In the genomic region with DNA sequence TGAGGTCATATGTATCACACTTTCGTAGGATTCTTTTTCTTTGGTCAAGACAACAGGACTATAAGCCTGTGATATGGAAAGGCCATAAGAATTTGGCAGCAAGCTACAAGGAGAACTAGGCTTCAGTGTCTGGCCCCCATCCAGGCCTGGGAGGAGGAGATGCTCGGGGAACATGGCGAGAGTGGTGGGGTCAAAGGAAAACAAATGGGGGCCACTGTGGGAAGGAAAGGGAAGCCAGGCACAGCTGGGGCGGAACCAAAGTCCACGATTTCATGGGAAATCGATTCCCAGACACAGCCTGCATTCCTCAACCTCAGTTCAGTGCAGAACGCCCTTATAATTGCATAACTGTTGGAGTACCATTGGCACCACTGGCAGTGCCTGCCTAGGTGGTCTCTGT, we compare ENCODE assay signal across 17 cellular contexts. TPM values are rescaled to one million over a fixed set of nuclear protein-coding genes. Genes with fewer than 3 reads are reported as not detected.
DNase-seq lines count a peak whose midpoint lies in the region; ATAC-seq and TF ChIP-seq lines count a peak whose summit lies in the region.
"Had no signal": no experiment of that assay in that cellular context is flagged by ENCODE, and none has a peak within 500 bp of the region (broad histone marks: within the 10 kb centered on the region; RNA-seq: fewer than 3 reads in every experiment).

No MANE protein-coding gene starts in this region.

- H3K27ac Mint-ChIP-seq in CD4-positive, alpha-beta T cell: peak overlapping the region; percentile 98
- peak overlapping the region; percentile 7 for H3K27ac Mint-ChIP-seq in Calu3 (ENCODE audit: unreplicated experiment)
- peak overlapping the region; percentile 50 for H3K27ac Mint-ChIP-seq in activated naive CD8-positive, alpha-beta T cell treated with anti-CD3 and anti-CD28 coated beads, Interleukin-2, amount 10 ng/mL, durations not matched to agents 7 days and 5 days
- peak overlapping the region; percentile 95 to 97 for H3K27ac Mint-ChIP-seq in natural killer cell treated with Interleukin-12 subunit alpha and Interleukin-12 subunit beta and Interleukin-15 and Interleukin-18, amount 100 ng/mL, for 72 hours
- H3K27ac Mint-ChIP-seq: brain had no signal

- no peak for DNase-seq in CD4-positive, alpha-beta T cell
- DNase-seq in Calu3: no peak
- no peak for DNase-seq in activated naive CD8-positive, alpha-beta T cell treated with anti-CD3 and anti-CD28 coated beads, Interleukin-2, amount 10 ng/mL, durations not matched to agents 7 days and 5 days
- DNase-seq in natural killer cell treated with Interleukin-12 subunit alpha and Interleukin-12 subunit beta and Interleukin-15 and Interleukin-18, amount 100 ng/mL, for 72 hours (ENCODE audit: low spot score): no peak
- DNase-seq in activated effector memory CD4-positive, alpha-beta T cell treated with Interleukin-2 at 50 U/mL for 16 hours: no peak
- DNase-seq in left lung: no peak
- no peak for DNase-seq in NCI-H446 (lab: John Stamatoyannopoulos, UW)
- DNase-seq: activated CD4-positive, alpha-beta T cell treated with anti-CD3 and anti-CD28 coated beads for 48 hours; activated gamma-delta T cell; BE2C; erythroblast; NCI-H526 treated with DMSO at 0.1 percent for 48 hours; PC-9; transverse colon had no signal

- no peak for ATAC-seq in CD4-positive, alpha-beta T cell (ENCODE audit: poor library complexity)
- no peak for ATAC-seq in activated naive CD8-positive, alpha-beta T cell treated with anti-CD3 and anti-CD28 coated beads, Interleukin-2, amount 10 ng/mL, durations not matched to agents 7 days and 5 days (ENCODE audit: low read depth)
- no peak for ATAC-seq in natural killer cell treated with Interleukin-12 subunit alpha and Interleukin-12 subunit beta and Interleukin-15 and Interleukin-18, amount 100 ng/mL, for 72 hours
- ATAC-seq in left lung: no peak
- ATAC-seq: K562 had no signal

- H3K27ac ChIP-seq in CD4-positive, alpha-beta T cell (ENCODE audit: low read depth, low read length): peak overlapping the region; percentile 22
- peak overlapping the region in 1 of 2 donors; percentile 23 for H3K27ac ChIP-seq in left lung
- H3K27ac ChIP-seq: PC-9, prostate gland, transverse colon had no signal

- peaks cover 0 to 3% of the 10 kb centered on the region in 2 donors for H3K36me3 ChIP-seq in left lung
- H3K36me3 ChIP-seq: BE2C, prostate gland, transverse colon had no signal

- intact Hi-C loops in CD4-positive, alpha-beta T cell (cut with DNase I, micrococcal nuclease): no loop called here
- intact Hi-C loops in Calu3 (cut with micrococcal nuclease; ENCODE audit: unreplicated experiment) (no loop called here), left lung (cut with DNase I) (no loop called here)

- no peaks in the 10 kb centered on the region for H3K9me3 ChIP-seq in CD4-positive, alpha-beta T cell (ENCODE audit: control insufficient read depth, low read length)
- H3K9me3 ChIP-seq in left lung: no peaks in the 10 kb centered on the region
- H3K9me3 ChIP-seq: BE2C, prostate gland, transverse colon had no signal

- H3K27me3 ChIP-seq in CD4-positive, alpha-beta T cell (ENCODE audit: control insufficient read depth, insufficient read depth, low read length): no peaks in the 10 kb centered on the region
- H3K27me3 ChIP-seq in left lung: no peaks in the 10 kb centered on the region
- H3K27me3 ChIP-seq: BE2C, transverse colon had no signal

- H3K4me1 Mint-ChIP-seq in CD4-positive, alpha-beta T cell (ENCODE audit: low read depth): peaks cover 80% of the 10 kb centered on the region
- H3K4me1 Mint-ChIP-seq in Calu3 (ENCODE audit: low read depth, unreplicated experiment): peaks cover 57% of the 10 kb centered on the region
- peaks cover 30% of the 10 kb centered on the region for H3K4me1 Mint-ChIP-seq in activated naive CD8-positive, alpha-beta T cell treated with anti-CD3 and anti-CD28 coated beads, Interleukin-2, amount 10 ng/mL, durations not matched to agents 7 days and 5 days
- peaks cover 80 to 89% of the 10 kb centered on the region in 2 donors for H3K4me1 Mint-ChIP-seq in natural killer cell treated with Interleukin-12 subunit alpha and Interleukin-12 subunit beta and Interleukin-15 and Interleukin-18, amount 100 ng/mL, for 72 hours (ENCODE audit: low read depth in 2 of 2)

- H3K4me3 Mint-ChIP-seq in CD4-positive, alpha-beta T cell: peak overlapping the region; percentile 1
- no peak overlapping the region for H3K4me3 Mint-ChIP-seq in Calu3 (ENCODE audit: low read depth, unreplicated experiment)
- H3K4me3 Mint-ChIP-seq in activated naive CD8-positive, alpha-beta T cell treated with anti-CD3 and anti-CD28 coated beads, Interleukin-2, amount 10 ng/mL, durations not matched to agents 7 days and 5 days: no peak overlapping the region
- H3K4me3 Mint-ChIP-seq in natural killer cell treated with Interleukin-12 subunit alpha and Interleukin-12 subunit beta and Interleukin-15 and Interleukin-18, amount 100 ng/mL, for 72 hours: peak overlapping the region; percentile 71
- H3K4me3 Mint-ChIP-seq: brain had no signal

- no peak overlapping the region for H3K4me3 ChIP-seq in left lung
- H3K4me3 ChIP-seq: K562, PC-9, prostate gland, transverse colon had no signal

- H3K9me3 Mint-ChIP-seq in CD4-positive, alpha-beta T cell: no peaks in the 10 kb centered on the region
- no peaks in the 10 kb centered on the region for H3K9me3 Mint-ChIP-seq in Calu3 (ENCODE audit: low read depth, unreplicated experiment)
- H3K9me3 Mint-ChIP-seq in activated naive CD8-positive, alpha-beta T cell treated with anti-CD3 and anti-CD28 coated beads, Interleukin-2, amount 10 ng/mL, durations not matched to agents 7 days and 5 days: no peaks in the 10 kb centered on the region
- H3K9me3 Mint-ChIP-seq in natural killer cell treated with Interleukin-12 subunit alpha and Interleukin-12 subunit beta and Interleukin-15 and Interleukin-18, amount 100 ng/mL, for 72 hours: no peaks in the 10 kb centered on the region

- POLR2A ChIA-PET in CD4-positive, alpha-beta T cell (lab: Charles Lee): interaction anchor here (0.8 to 1.8 kb wide), 4 partner anchors 9 to 58 kb away, joined by 3 to 6 read pairs (median 5); partner anchors contain the start of gene MBP
- POLR2A ChIA-PET in activated naive CD8-positive, alpha-beta T cell treated with anti-CD3 and anti-CD28 coated beads, Interleukin-2, amount 10 ng/mL, durations not matched to agents 7 days and 5 days (lab: Charles Lee): no interaction called here

- no peaks in the 10 kb centered on the region for H3K27me3 Mint-ChIP-seq in CD4-positive, alpha-beta T cell
- H3K27me3 Mint-ChIP-seq in Calu3 (ENCODE audit: unreplicated experiment): no peaks in the 10 kb centered on the region
- H3K27me3 Mint-ChIP-seq in activated naive CD8-positive, alpha-beta T cell treated with anti-CD3 and anti-CD28 coated beads, Interleukin-2, amount 10 ng/mL, durations not matched to agents 7 days and 5 days: no peaks in the 10 kb centered on the region
- no peaks in the 10 kb centered on the region for H3K27me3 Mint-ChIP-seq in natural killer cell treated with Interleukin-12 subunit alpha and Interleukin-12 subunit beta and Interleukin-15 and Interleukin-18, amount 100 ng/mL, for 72 hours
- H3K27me3 Mint-ChIP-seq: brain had no signal

- peaks cover 76% of the 10 kb centered on the region for H3K36me3 Mint-ChIP-seq in CD4-positive, alpha-beta T cell (ENCODE audit: low read depth)
- H3K36me3 Mint-ChIP-seq in Calu3 (ENCODE audit: insufficient read depth, unreplicated experiment): peaks cover 80% of the 10 kb centered on the region
- H3K36me3 Mint-ChIP-seq in activated naive CD8-positive, alpha-beta T cell treated with anti-CD3 and anti-CD28 coated beads, Interleukin-2, amount 10 ng/mL, durations not matched to agents 7 days and 5 days: peaks cover 36% of the 10 kb centered on the region
- H3K36me3 Mint-ChIP-seq in natural killer cell treated with Interleukin-12 subunit alpha and Interleukin-12 subunit beta and Interleukin-15 and Interleukin-18, amount 100 ng/mL, for 72 hours: peaks cover 9% of the 10 kb centered on the region
- H3K36me3 Mint-ChIP-seq: brain had no signal

- peaks cover 2 to 81% of the 10 kb centered on the region in 2 donors for H3K4me1 ChIP-seq in left lung
- H3K4me1 ChIP-seq: BE2C had no signal

- BruUV-seq in Calu3 (replicated peaks; lab: Mats Ljungman, UMichigan): no TSS peak

- CTCF ChIA-PET in CD4-positive, alpha-beta T cell (lab: Charles Lee): interaction anchor here (1.2 kb wide), 1 partner anchor 12 kb away, joined by 4 read pairs; no protein-coding TSS in a partner anchor
- CTCF ChIA-PET in Calu3 (lab: Charles Lee): interaction anchor here (0.8 to 3.3 kb wide), 5 partner anchors 9 to 54 kb away, joined by 3 to 12 read pairs (median 4); no protein-coding TSS in a partner anchor

- no peak for TF ChIP-seq CTCF in CD4-positive, alpha-beta T cell (IDR thresholded peaks at IDR 0.05)
- TF ChIP-seq CTCF in Calu3 (IDR thresholded peaks at IDR 0.05; ENCODE audit: unreplicated experiment) (no peak), left lung (IDR thresholded peaks at IDR 0.05) (no peak)

RNA-seq across cellular contexts. Expression of gene MBP, which starts 58.2 kb away (rescaled TPM):
- total RNA-seq in CD4-positive, alpha-beta T cell: 10 to 100 TPM; 75.4 to 79.2 TPM
- total RNA-seq in Calu3 (2022) (221 and 257 TPM in 2 replicates), left lung (10 to 100 TPM; 40.5 to 56.7 TPM)
- 100 to 1,000 TPM; 138 to 148 TPM for total RNA-seq in activated naive CD8-positive, alpha-beta T cell treated with anti-CD3 and anti-CD28 coated beads, Interleukin-2, amount 10 ng/mL, durations not matched to agents 7 days and 5 days
- 10 to 100 TPM; 62.5 to 77.6 TPM for total RNA-seq in natural killer cell treated with Interleukin-12 subunit alpha and Interleukin-12 subunit beta and Interleukin-15 and Interleukin-18, amount 100 ng/mL, for 72 hours

Comparison
In these comparisons a context has a peak if more than half of its experiments do, and no peak if none do; other contexts are left out.
1. H3K27ac Mint-ChIP-seq: peak in every context shown above with its lines; median percentile 98 in CD4-positive, alpha-beta T cell; 96 in natural killer cell treated with Interleukin-12 subunit alpha and Interleukin-12 subunit beta and Interleukin-15 and Interleukin-18, amount 100 ng/mL, for 72 hours; 50 in activated naive CD8-positive, alpha-beta T cell treated with anti-CD3 and anti-CD28 coated beads, Interleukin-2, amount 10 ng/mL, durations not matched to agents 7 days and 5 days; 7 in Calu3.
2. H3K4me3 Mint-ChIP-seq: peak in CD4-positive, alpha-beta T cell (single experiment) and natural killer cell treated with Interleukin-12 subunit alpha and Interleukin-12 subunit beta and Interleukin-15 and Interleukin-18, amount 100 ng/mL, for 72 hours (single experiment); none in Calu3 (single experiment) and activated naive CD8-positive, alpha-beta T cell treated with anti-CD3 and anti-CD28 coated beads, Interleukin-2, amount 10 ng/mL, durations not matched to agents 7 days and 5 days (single experiment).